ENCODE assay signal across 16 cellular contexts in the genomic region with DNA sequence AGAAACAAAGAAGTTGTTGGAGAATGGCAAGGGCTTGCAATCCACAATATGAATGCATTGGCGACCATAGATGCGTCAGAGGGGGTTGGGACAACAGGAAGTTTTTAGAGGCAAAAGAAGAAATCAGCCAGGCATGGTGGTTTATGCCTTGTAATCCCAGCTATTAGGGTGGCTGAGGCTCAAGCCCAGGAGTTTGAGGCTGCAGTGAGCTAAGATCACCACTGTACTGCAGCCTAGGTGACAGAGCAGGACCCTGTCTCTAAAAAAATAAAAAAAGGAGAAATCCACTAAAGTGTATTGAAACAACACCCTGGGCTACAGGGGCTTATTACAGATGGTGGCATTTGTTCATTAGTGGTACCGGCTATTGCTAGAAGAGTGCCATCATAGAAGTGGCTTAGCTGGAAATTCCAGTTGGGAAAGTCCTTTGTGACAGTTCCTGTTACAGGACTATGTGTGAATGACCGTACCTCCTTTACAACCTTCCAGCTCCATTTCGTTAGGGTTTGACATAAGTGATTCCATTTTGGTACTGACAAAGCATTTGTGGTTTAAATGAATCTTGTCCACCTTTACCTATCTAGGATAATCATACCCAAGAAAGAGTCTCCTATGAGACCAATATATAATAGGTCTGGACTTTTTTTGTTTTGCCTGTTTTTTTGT. TPM values are rescaled to one million over a fixed set of nuclear protein-coding genes. Genes with fewer than 3 reads are reported as not detected.
A peak's percentile ranks its signal among the peaks of the same experiment; 100 is the strongest.
DNase-seq lines count a peak whose midpoint lies in the region; ATAC-seq, FAIRE-seq and TF ChIP-seq lines count a peak whose summit lies in the region.
"Had no signal": no experiment of that assay in that cellular context is flagged by ENCODE, and none has a peak within 500 bp of the region (broad histone marks: within the 10 kb centered on the region; RNA-seq: fewer than 3 reads in every experiment).

No MANE protein-coding gene starts in this region.

- CTCF ChIA-PET in K562 (lab: Yijun Ruan, JAX; ENCODE audit: low intra/inter-chr PET ratio) = interaction anchor here (0.8 kb wide), 1 partner anchor 211 kb away, joined by 3 read pairs; no protein-coding TSS in a partner anchor

- in situ Hi-C loops in KBM-7 (cut with MboI; ENCODE audit: low pct_unique_long_range_greater_than_20kb, low sequenced_read_pairs) = no loop called here
- in situ Hi-C loops in K562 (cut with MboI) = no loop called here

- H3K9ac ChIP-seq in K562 (ENCODE audit: insufficient read depth in 1 of 2, low read depth in 2 of 2, low read length in 2 of 2) = no peak overlapping the region
- H3K9ac ChIP-seq: BLaER1 had no signal

- POLR2A ChIA-PET in K562 (lab: Yijun Ruan, JAX) = interaction anchor here (0.5 to 1.0 kb wide), 3 partner anchors 10 to 415 kb away, joined by 3 to 6 read pairs (median 3); a partner anchor contains a TSS

- TF ChIP-seq CTCF in K562 (IDR thresholded peaks at IDR 0.05 in 2 of 3, conservative IDR thresholded peaks at IDR 0.05 in 1 of 3; ENCODE audit: insufficient read depth in 2 of 3, low read depth in 1 of 3, low read length in 3 of 3) (no peak), prostate gland (IDR thresholded peaks at IDR 0.05) (no peak)

- H3K9me1 ChIP-seq in K562 (ENCODE audit: control insufficient read depth, insufficient read depth, low read length) = no peaks in the 10 kb centered on the region

- no peak overlapping the region for H3K27ac ChIP-seq in K562 (ENCODE audit: extremely low read depth, low read depth, low read length)
- no peak overlapping the region for H3K27ac ChIP-seq in prostate gland
- H3K27ac ChIP-seq: BLaER1 had no signal

- TF ChIP-seq RAD21 in K562 (CRISPR knock-in tag; conservative IDR thresholded peaks at IDR 0.05 in 1 of 2, IDR thresholded peaks at IDR 0.05 in 1 of 2) = no peak

- no peak for TF ChIP-seq POLR2A in K562 (conservative IDR thresholded peaks at IDR 0.05)
- TF ChIP-seq POLR2A in prostate gland (IDR thresholded peaks at IDR 0.05) = no peak

- H3K9me3 ChIP-seq in K562 (replicated peaks; ENCODE audit: control insufficient read depth, insufficient read depth, low read depth, low read length) = no peaks in the 10 kb centered on the region
- H3K9me3 ChIP-seq in prostate gland = no peaks in the 10 kb centered on the region
- H3K9me3 ChIP-seq: BLaER1, HAP-1 had no signal

- 58% methylated on average over 5 of the region's 5 CpGs for WGBS in K562 (ENCODE audit: insufficient coverage, low coverage, missing lambda C conversion rate)
- 64% methylated on average over 5 of the region's 5 CpGs for WGBS in prostate gland

- no peak for FAIRE-seq in K562 (lab: Jason Lieb, UNC)

- H3K4me2 ChIP-seq in K562 (ENCODE audit: insufficient read depth, low read length) = no peak overlapping the region
- H3K4me2 ChIP-seq: BLaER1 had no signal

- H3K36me3 ChIP-seq in K562 (ENCODE audit: control insufficient read depth, insufficient read depth, low read length) (no peaks in the 10 kb centered on the region), prostate gland (no peaks in the 10 kb centered on the region)
- H3K36me3 ChIP-seq: BLaER1, HAP-1 had no signal

- H3K4me3 ChIP-seq in K562 (no peak overlapping the region), prostate gland (no peak overlapping the region)
- H3K4me3 ChIP-seq: BLaER1, HAP-1 had no signal

- H4K20me1 ChIP-seq in K562 (replicated peaks; ENCODE audit: control insufficient read depth, insufficient read depth, low read length) = no peaks in the 10 kb centered on the region
- H4K20me1 ChIP-seq: BLaER1 had no signal

- H3K4me1 ChIP-seq in K562 (replicated peaks in 1 of 2; ENCODE audit: control insufficient read depth in 2 of 2, insufficient read depth in 2 of 2, low read length in 2 of 2) = peaks cover 1 to 2% of the 10 kb centered on the region in 2 experiments; a peak in 3 of 5 replicates
- no peaks in the 10 kb centered on the region for H3K4me1 ChIP-seq in prostate gland (replicated peaks)
- H3K4me1 ChIP-seq: BLaER1, HAP-1 had no signal

- ATAC-seq in K562 = peak; percentile 77
- ATAC-seq in HG03520 (IDR thresholded peaks at IDR 0.05; ENCODE audit: unreplicated experiment) = no peak
- no peak for ATAC-seq in GM18867 (IDR thresholded peaks at IDR 0.05; ENCODE audit: unreplicated experiment)

- H3K27me3 ChIP-seq in K562 (ENCODE audit: control insufficient read depth in 2 of 2, insufficient read depth in 2 of 2, low read length in 2 of 2) (no peaks in the 10 kb centered on the region), prostate gland (replicated peaks; ENCODE audit: insufficient read depth) (no peaks in the 10 kb centered on the region)
- H3K27me3 ChIP-seq: BLaER1 had no signal

- DNase-seq in NCI-H510A treated with DMSO at 0.1 percent for 48 hours (lab: John Stamatoyannopoulos, UW) = peak; percentile 30
- no peak for DNase-seq in NCI-H510A (lab: John Stamatoyannopoulos, UW)
- DNase-seq in KBM-7 = peak; percentile 15
- peak in 1 of 4 experiments; percentile 10 for DNase-seq in K562 (ENCODE audit: extremely low read depth in 1 of 4, low spot score in 3 of 4)
- peak; percentile 36 for DNase-seq in prostate gland (ENCODE audit: low spot score)
- DNase-seq in mucosa of gallbladder (ENCODE audit: low spot score) = no peak
- DNase-seq: 8988T, NCI-H1417 treated with DMSO at 0.1 percent for 48 hours, NCI-H1930, NCI-H524, RPMI8226, SIG-M5 had no signal

- BruUV-seq in K562 (replicated peaks; lab: Mats Ljungman, UMichigan) = no TSS peak

- H3K79me2 ChIP-seq in K562 (ENCODE audit: control insufficient read depth, insufficient read depth, low read length) = no peaks in the 10 kb centered on the region

- intact Hi-C loops in K562 (cut with micrococcal nuclease) (no loop called here), prostate gland (cut with DNase I) (no loop called here)

- no peak for TF ChIP-seq EP300 in K562 (IDR thresholded peaks at IDR 0.05; ENCODE audit: low read length)

- H2AFZ ChIP-seq in K562 (ENCODE audit: low read depth, low read length) = no peak overlapping the region

TF ChIP-seq in K562, 482 proteins besides CTCF, POLR2A, EP300 and RAD21 (continues in another document):
- TF ChIP-seq TEAD1 (CRISPR knock-in tag; IDR thresholded peaks at IDR 0.05) = 0 out of 4 replicates have a peak, but pooled peaks of 1 of the 2 experiments have one; percentile 27
- TF ChIP-seq, protein P1, sequence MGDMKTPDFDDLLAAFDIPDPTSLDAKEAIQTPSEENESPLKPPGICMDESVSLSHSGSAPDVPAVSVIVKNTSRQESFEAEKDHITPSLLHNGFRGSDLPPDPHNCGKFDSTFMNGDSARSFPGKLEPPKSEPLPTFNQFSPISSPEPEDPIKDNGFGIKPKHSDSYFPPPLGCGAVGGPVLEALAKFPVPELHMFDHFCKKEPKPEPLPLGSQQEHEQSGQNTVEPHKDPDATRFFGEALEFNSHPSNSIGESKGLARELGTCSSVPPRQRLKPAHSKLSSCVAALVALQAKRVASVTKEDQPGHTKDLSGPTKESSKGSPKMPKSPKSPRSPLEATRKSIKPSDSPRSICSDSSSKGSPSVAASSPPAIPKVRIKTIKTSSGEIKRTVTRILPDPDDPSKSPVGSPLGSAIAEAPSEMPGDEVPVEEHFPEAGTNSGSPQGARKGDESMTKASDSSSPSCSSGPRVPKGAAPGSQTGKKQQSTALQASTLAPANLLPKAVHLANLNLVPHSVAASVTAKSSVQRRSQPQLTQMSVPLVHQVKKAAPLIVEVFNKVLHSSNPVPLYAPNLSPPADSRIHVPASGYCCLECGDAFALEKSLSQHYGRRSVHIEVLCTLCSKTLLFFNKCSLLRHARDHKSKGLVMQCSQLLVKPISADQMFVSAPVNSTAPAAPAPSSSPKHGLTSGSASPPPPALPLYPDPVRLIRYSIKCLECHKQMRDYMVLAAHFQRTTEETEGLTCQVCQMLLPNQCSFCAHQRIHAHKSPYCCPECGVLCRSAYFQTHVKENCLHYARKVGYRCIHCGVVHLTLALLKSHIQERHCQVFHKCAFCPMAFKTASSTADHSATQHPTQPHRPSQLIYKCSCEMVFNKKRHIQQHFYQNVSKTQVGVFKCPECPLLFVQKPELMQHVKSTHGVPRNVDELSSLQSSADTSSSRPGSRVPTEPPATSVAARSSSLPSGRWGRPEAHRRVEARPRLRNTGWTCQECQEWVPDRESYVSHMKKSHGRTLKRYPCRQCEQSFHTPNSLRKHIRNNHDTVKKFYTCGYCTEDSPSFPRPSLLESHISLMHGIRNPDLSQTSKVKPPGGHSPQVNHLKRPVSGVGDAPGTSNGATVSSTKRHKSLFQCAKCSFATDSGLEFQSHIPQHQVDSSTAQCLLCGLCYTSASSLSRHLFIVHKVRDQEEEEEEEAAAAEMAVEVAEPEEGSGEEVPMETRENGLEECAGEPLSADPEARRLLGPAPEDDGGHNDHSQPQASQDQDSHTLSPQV (IDR thresholded peaks at IDR 0.05) = 0 out of 2 replicates have a peak, but pooled peaks have one; percentile 28
- 0 out of 2 replicates have a peak, but pooled peaks have one; percentile 35 for TF ChIP-seq HDAC8 (tag; IDR thresholded peaks at IDR 0.05)
- no peak for TF ChIP-seq YBX1 (IDR thresholded peaks at IDR 0.05)
- TF ChIP-seq ZNF165 (CRISPR knock-in tag; IDR thresholded peaks at IDR 0.05; ENCODE audit: borderline replicate concordance) = no peak
- TF ChIP-seq XRCC5 (IDR thresholded peaks at IDR 0.05; ENCODE audit: low read depth, low read length) = no peak
- peak; percentile 62; the same call in 1 of the 2 replicates for TF ChIP-seq ZNF311 (CRISPR knock-in tag; IDR thresholded peaks at IDR 0.05)

RNA-seq across cellular contexts. Expression of a gene that starts 10.7 kb away (rescaled TPM):
- total RNA-seq in K562 (2011; cell fraction: chromatin; rRNA removed; ENCODE audit: low replicate concordance) = 19.6 and 26.3 TPM in 2 replicates
- total RNA-seq in K562 (2011; cell fraction: nucleolus; rRNA removed) = 7.2 and 12.6 TPM in 2 replicates
- 10.6 and 11.9 TPM in 2 replicates for total RNA-seq in K562 (2011; cell fraction: nucleoplasm; rRNA removed)
- total RNA-seq in K562 (2014; rRNA removed) = 7.7 and 9.0 TPM in 2 replicates
- 13.7 TPM in 2 replicates for total RNA-seq in K562 (2014; rRNA removed; fragmentation: Illumina TruSeq; extraction: Trizol)
- total RNA-seq in K562 (2015; rRNA removed; fragmentation: Illumina TruSeq; extraction: Trizol) = 11.2 and 12.3 TPM in 2 replicates
- total RNA-seq in K562 (2021) = 10.0 and 10.9 TPM in 2 replicates
- polyA plus RNA-seq in K562 (2011; rRNA removed) = 9.4 and 10.0 TPM in 2 replicates
- polyA plus RNA-seq in K562 (2011; cell fraction: cytosol; rRNA removed) = 4.2 and 6.7 TPM in 2 replicates
- 12.5 and 14.2 TPM in 2 replicates for polyA plus RNA-seq in K562 (2011; cell fraction: nucleus; rRNA removed)
- polyA plus RNA-seq in K562 (2012) = 10.9 and 18.0 TPM in 2 replicates
- 10.0 and 11.1 TPM in 2 replicates for polyA plus RNA-seq in K562 (2014; fragmentation: Illumina TruSeq; extraction: Trizol)
- 1 to 10 TPM; 5.2 to 6.3 TPM for polyA plus RNA-seq in K562 (2014; fragmentation: Nextera tagmentation; extraction: Ambion mirVana)
- polyA plus RNA-seq in K562 (2014; rRNA removed) = 8.5 and 12.3 TPM in 2 replicates
- 16.4 and 18.0 TPM in 2 replicates for polyA minus RNA-seq in K562 (2011; rRNA and poly(A)+ RNA removed)
- 8.0 and 8.3 TPM in 2 replicates for polyA minus RNA-seq in K562 (2011; cell fraction: cytosol; rRNA and poly(A)+ RNA removed)
- 11.3 and 18.9 TPM in 2 replicates for polyA minus RNA-seq in K562 (2011; cell fraction: nucleus; rRNA and poly(A)+ RNA removed)
- total RNA-seq in prostate gland = 10 to 100 TPM; 10.4 to 10.8 TPM
- 14.3 TPM for total RNA-seq in mucosa of gallbladder

Comparison
In these comparisons a context has a peak if more than half of its experiments do, and no peak if none do; other contexts are left out.
1. DNase-seq: peak in NCI-H510A treated with DMSO at 0.1 percent for 48 hours (single experiment), KBM-7 (single experiment) and prostate gland (single experiment); none in NCI-H510A (single experiment) and mucosa of gallbladder (single experiment).